1 cellular context compared by ENCODE assay signal in genomic region chr6:42817910-42818309, GRCh38.
TF ChIP-seq lines count a peak whose summit lies in the region.

No MANE protein-coding gene starts in this region.

TF ChIP-seq in HEK293, 187 proteins besides CTCF, POLR2A, EP300 and RAD21 (continued from another document):
- no peak for TF ChIP-seq ZNF148 (tag by site-specific recombination; IDR thresholded peaks at IDR 0.05; ENCODE audit: borderline replicate concordance)
